In genomic region chr12:107328442-107329133, GRCh38 we compare ENCODE assay signal across 11 cellular contexts.
DNase-seq lines count a peak whose midpoint lies in the region; ATAC-seq and TF ChIP-seq lines count a peak whose summit lies in the region.
"Had no signal": no experiment of that assay in that cellular context is flagged by ENCODE, and none has a peak within 500 bp of the region (broad histone marks: within the 10 kb centered on the region; RNA-seq: fewer than 3 reads in every experiment).

No MANE protein-coding gene starts in this region.

- no peaks in the 10 kb centered on the region for H3K9me3 ChIP-seq in BE2C
- no peaks in the 10 kb centered on the region for H3K9me3 ChIP-seq in mammary epithelial cell (replicated peaks; ENCODE audit: insufficient read depth, low read length)

- no peak overlapping the region for H3K4me2 ChIP-seq in mammary epithelial cell (ENCODE audit: insufficient read depth, low read depth, low read length)

- H3K4me1 ChIP-seq in BE2C = no peaks in the 10 kb centered on the region
- H3K4me1 ChIP-seq in mammary epithelial cell (ENCODE audit: insufficient read depth, low read length) = peaks cover 17% of the 10 kb centered on the region

- in situ Hi-C loops in mammary epithelial cell (cut with MboI; ENCODE audit: low sequenced_read_pairs in 2 of 2) = no loop called here

- BruUV-seq in mammary epithelial cell (replicated peaks; lab: Mats Ljungman, UMichigan) = no TSS peak

- H3K9ac ChIP-seq in mammary epithelial cell (ENCODE audit: insufficient read depth, low read length) = no peak overlapping the region

- H4K20me1 ChIP-seq in mammary epithelial cell (ENCODE audit: insufficient read depth, low read length) = no peaks in the 10 kb centered on the region

- dilution Hi-C loops in mammary epithelial cell (cut with HindIII; ENCODE audit: low sequenced_read_pairs) = loop anchor here (5.0 kb wide), 1 partner anchor 74 kb away; no protein-coding TSS in a partner anchor

- H3K4me3 ChIP-seq in epithelial cell of proximal tubule (ENCODE audit: low read depth, low read length) (no peak overlapping the region), BE2C (ENCODE audit: low read depth, low read length) (no peak overlapping the region), mammary epithelial cell (replicated peaks in 1 of 3; ENCODE audit: insufficient read depth in 1 of 3, low read depth in 2 of 3, low read length in 3 of 3) (no peak overlapping the region)

- H3K27me3 ChIP-seq in BE2C (peaks cover 12% of the 10 kb centered on the region), mammary epithelial cell (ENCODE audit: insufficient read depth, low read length) (no peaks in the 10 kb centered on the region)

- H3K36me3 ChIP-seq in BE2C = no peaks in the 10 kb centered on the region
- no peaks in the 10 kb centered on the region for H3K36me3 ChIP-seq in mammary epithelial cell (ENCODE audit: insufficient read depth, low read length)

- peak; percentile 1 for TF ChIP-seq CTCF in epithelial cell of proximal tubule (conservative IDR thresholded peaks at IDR 0.05; ENCODE audit: low read depth, low read length)
- TF ChIP-seq CTCF in BE2C (IDR thresholded peaks at IDR 0.05; ENCODE audit: low read depth, low read length) = no peak
- no peak for TF ChIP-seq CTCF in mammary epithelial cell (conservative IDR thresholded peaks at IDR 0.05 in 1 of 2, IDR thresholded peaks at IDR 0.05 in 1 of 2; ENCODE audit: extremely low read depth in 1 of 2, insufficient read depth in 1 of 2, low read depth in 1 of 2, low read length in 2 of 2)

- H3K27ac ChIP-seq in mammary epithelial cell (ENCODE audit: insufficient read depth, low read depth, low read length) = no peak overlapping the region
- H3K27ac ChIP-seq: RWPE1 had no signal

- DNase-seq in left cardiac atrium (peak; percentile 21), Right ventricle myocardium superior (no peak), RPMI7951 (ENCODE audit: low read depth) (peak; percentile 95), epithelial cell of proximal tubule (ENCODE audit: low read depth) (peak; percentile 78), BE2C (no peak), OCI-M2 (lab: John Stamatoyannopoulos, UW; ENCODE audit: unreplicated experiment) (no peak), mammary epithelial cell (no peak)
- peak; percentile 69 for DNase-seq in stimulated activated naive CD8-positive, alpha-beta T cell treated with anti-CD3 and anti-CD28 coated beads, Interleukin-15, Interleukin-2, amounts not matched to agents 100 U/mL and 50 U/mL, for 24 hours
- DNase-seq: erythroblast had no signal

- H3K79me2 ChIP-seq in mammary epithelial cell (ENCODE audit: insufficient read depth, low read length) = peaks cover 73% of the 10 kb centered on the region

- CTCF ChIA-PET in mammary epithelial cell (lab: Charles Lee; ENCODE audit: low non-redundant PET) = interaction anchor here (0.6 kb wide), 1 partner anchor 8 kb away, joined by 6 read pairs; no protein-coding TSS in a partner anchor

- no peak overlapping the region for H2AFZ ChIP-seq in mammary epithelial cell (ENCODE audit: low read depth, low read length)

- 98% methylated on average over 5 of the region's 11 CpGs for WGBS in mammary epithelial cell (ENCODE audit: low coverage, missing lambda C conversion rate)

- ATAC-seq in left cardiac atrium = peak in 1 of 2 donors; percentile 50
- no peak for ATAC-seq in Right ventricle myocardium superior (ENCODE audit: poor library complexity)
- peak; percentile 33 for ATAC-seq in stimulated activated naive CD8-positive, alpha-beta T cell treated with anti-CD3 and anti-CD28 coated beads, Interleukin-15, Interleukin-2, amounts not matched to agents 100 U/mL and 50 U/mL, for 24 hours
- ATAC-seq: CD8-positive, alpha-beta T cell had no signal

- intact Hi-C loops in left cardiac atrium (cut with DNase I) (no loop called here), Right ventricle myocardium superior (cut with DNase I) (no loop called here), mammary epithelial cell (cut with micrococcal nuclease) (no loop called here)

Comparison
In these comparisons a context has a peak if more than half of its experiments do, and no peak if none do; other contexts are left out.
1. DNase-seq: peak in left cardiac atrium (single experiment), RPMI7951 (single experiment), epithelial cell of proximal tubule (single experiment) and stimulated activated naive CD8-positive, alpha-beta T cell treated with anti-CD3 and anti-CD28 coated beads, Interleukin-15, Interleukin-2, amounts not matched to agents 100 U/mL and 50 U/mL, for 24 hours (single experiment); none in Right ventricle myocardium superior (single experiment), BE2C (single experiment), OCI-M2 (single experiment) and mammary epithelial cell (single experiment).